Comparison of ENCODE assay signal across 14 cellular contexts in the genomic region with DNA sequence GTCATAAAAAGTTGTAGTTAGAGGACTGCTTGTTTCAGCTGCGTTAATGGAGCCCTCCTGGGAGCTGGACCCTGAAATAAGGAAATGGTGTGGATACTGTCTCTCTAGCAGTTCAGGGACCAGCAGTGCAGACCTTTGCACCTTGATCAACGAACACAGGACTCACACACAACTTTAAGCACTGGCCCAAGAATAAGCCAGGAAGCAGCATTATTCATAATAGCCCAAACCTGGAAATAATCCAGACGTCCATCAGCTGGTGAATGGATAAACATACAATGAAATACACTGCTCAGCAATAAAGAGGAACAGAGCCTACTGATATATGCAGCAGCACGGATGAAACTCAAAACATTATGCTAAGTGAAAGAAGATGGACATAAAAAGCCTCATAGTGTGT.
"Had no signal": no experiment of that assay in that cellular context is flagged by ENCODE, and none has a peak within 500 bp of the region (broad histone marks: within the 10 kb centered on the region; RNA-seq: fewer than 3 reads in every experiment).

No MANE protein-coding gene starts in this region.

- ATAC-seq: activated T-helper 17 cell treated with anti-CD3 and anti-CD28 coated beads, Interleukin-2, amount 50 U/mL, for 72 hours; effector memory CD8-positive, alpha-beta T cell; left lobe of liver; T-cell had no signal

- H3K9me3 ChIP-seq: adrenal gland, stomach, thoracic aorta had no signal

- H3K36me3 ChIP-seq: adrenal gland, stomach had no signal

- H3K27me3 ChIP-seq: adrenal gland, stomach had no signal

- H3K27ac ChIP-seq: coronary artery, stomach, thoracic aorta had no signal

- H3K4me3 ChIP-seq: adrenal gland, coronary artery, stomach, thoracic aorta had no signal

- DNase-seq: activated CD4-positive, alpha-beta T cell treated with anti-CD3 and anti-CD28 coated beads, Interleukin-2, amount 50 U/mL, for 1 hour; activated CD4-positive, CD25-positive, alpha-beta regulatory T cell; activated naive CD4-positive, alpha-beta T cell treated with anti-CD3 and anti-CD28 coated beads, Interleukin-2, amount 10 ng/mL, durations not matched to agents 7 days and 5 days; activated T-cell treated with anti-CD3 and anti-CD28 coated beads for 4 hours; adrenal gland; caudate nucleus; effector memory CD8-positive, alpha-beta T cell; stimulated activated CD4-positive, alpha-beta T cell treated with anti-CD3 and anti-CD28 coated beads, Interleukin-4, amount 100 ng/mL, for 4 hours; stomach; T-cell had no signal
